11 cellular contexts compared by ENCODE assay signal in the genomic region with DNA sequence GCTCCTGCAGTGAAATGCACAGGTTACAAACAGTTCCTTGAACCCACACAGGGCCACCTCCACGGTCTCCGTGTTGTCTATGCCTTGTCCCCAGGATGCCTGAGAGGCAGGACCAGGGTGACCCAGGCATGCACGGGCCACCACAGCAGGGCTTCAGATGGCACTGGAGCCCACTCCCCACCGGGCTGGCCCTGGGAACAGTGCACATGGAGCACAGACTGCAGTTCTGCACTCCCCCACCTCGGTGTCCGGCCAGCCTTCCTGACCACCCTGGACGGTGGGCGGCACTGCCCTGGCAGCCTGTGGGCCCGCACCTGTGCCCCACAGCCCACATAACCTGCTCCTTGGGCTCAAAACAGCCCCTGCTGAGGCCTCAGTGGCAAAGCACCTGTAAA. TPM values are rescaled to one million over a fixed set of nuclear protein-coding genes. Genes with fewer than 3 reads are reported as not detected.
DNase-seq lines count a peak whose midpoint lies in the region; FAIRE-seq and TF ChIP-seq lines count a peak whose summit lies in the region.
"Had no signal": no experiment of that assay in that cellular context is flagged by ENCODE, and none has a peak within 500 bp of the region (broad histone marks: within the 10 kb centered on the region; RNA-seq: fewer than 3 reads in every experiment).

No MANE protein-coding gene starts in this region.

- H3K4me1 ChIP-seq in OCI-LY1 (ENCODE audit: insufficient read depth, low read length, severe bottlenecking) (peaks cover 99% of the 10 kb centered on the region), small intestine (ENCODE audit: control insufficient read depth in 2 of 2, insufficient read depth in 1 of 2, low read depth in 1 of 2, low read length in 1 of 2) (peaks cover 9 to 16% of the 10 kb centered on the region in 2 donors)
- peaks cover 67% of the 10 kb centered on the region for H3K4me1 ChIP-seq in effector memory CD4-positive, alpha-beta T cell (ENCODE audit: control insufficient read depth, insufficient read depth, low read length, poor library complexity, severe bottlenecking)

- TF ChIP-seq CTCF in OCI-LY1 (IDR thresholded peaks at IDR 0.05; ENCODE audit: low read length) (no peak), GM10266 (IDR thresholded peaks at IDR 0.05; ENCODE audit: control insufficient read depth, insufficient read depth, low read depth, missing control alignments) (no peak)

- peak overlapping the region; percentile 72 for H3K4me2 ChIP-seq in OCI-LY1 (ENCODE audit: low read length)

- H3K27me3 Mint-ChIP-seq in T-helper 1 cell treated with Interleukin-12 subunit alpha and Interleukin-12 subunit beta and Interleukin-4 antibody, amounts not matched to agents 30 μg/mL and 1 μg/mL, for 36 hours (ENCODE audit: low read depth), result no peaks in the 10 kb centered on the region

- H3K27me3 ChIP-seq in OCI-LY1 (ENCODE audit: insufficient read depth, low read length) (no peaks in the 10 kb centered on the region), small intestine (ENCODE audit: control insufficient read depth in 2 of 2, insufficient read depth in 2 of 2, low read length in 2 of 2) (no peaks in the 10 kb centered on the region)
- H3K27me3 ChIP-seq in effector memory CD4-positive, alpha-beta T cell (replicated peaks; ENCODE audit: control insufficient read depth, insufficient read depth, low read length, poor library complexity, severe bottlenecking), result no peaks in the 10 kb centered on the region
- H3K27me3 ChIP-seq: adrenal gland had no signal

- peaks cover 2% of the 10 kb centered on the region for H3K36me3 Mint-ChIP-seq in T-helper 1 cell treated with Interleukin-12 subunit alpha and Interleukin-12 subunit beta and Interleukin-4 antibody, amounts not matched to agents 30 μg/mL and 1 μg/mL, for 36 hours (ENCODE audit: low read depth)

- no peaks in the 10 kb centered on the region for H3K9me3 Mint-ChIP-seq in T-helper 1 cell treated with Interleukin-12 subunit alpha and Interleukin-12 subunit beta and Interleukin-4 antibody, amounts not matched to agents 30 μg/mL and 1 μg/mL, for 36 hours

- no peaks in the 10 kb centered on the region for H4K20me1 ChIP-seq in OCI-LY1 (ENCODE audit: insufficient read depth, low read length)

- H3K27ac ChIP-seq in OCI-LY1 (ENCODE audit: low read depth, low read length, poor library complexity, severe bottlenecking) (peak overlapping the region; percentile 100), small intestine (ENCODE audit: low read depth in 1 of 2, low read length in 1 of 2) (peak overlapping the region; percentile 8 to 89)
- H3K27ac ChIP-seq in effector memory CD4-positive, alpha-beta T cell (ENCODE audit: insufficient read depth, low read length, poor library complexity, severe bottlenecking), result peak overlapping the region; percentile 80

- peaks cover 82% of the 10 kb centered on the region for H3K4me1 Mint-ChIP-seq in T-helper 1 cell treated with Interleukin-12 subunit alpha and Interleukin-12 subunit beta and Interleukin-4 antibody, amounts not matched to agents 30 μg/mL and 1 μg/mL, for 36 hours (ENCODE audit: low read depth)

- H3K27ac Mint-ChIP-seq in T-helper 1 cell treated with Interleukin-12 subunit alpha and Interleukin-12 subunit beta and Interleukin-4 antibody, amounts not matched to agents 30 μg/mL and 1 μg/mL, for 36 hours, result peak overlapping the region; percentile 91

- no peaks in the 10 kb centered on the region for H3K9me2 ChIP-seq in OCI-LY1 (ENCODE audit: low read depth, low read length)

- H3K9ac ChIP-seq in OCI-LY1 (ENCODE audit: low read length), result peak overlapping the region; percentile 92

- FAIRE-seq in small intestine (lab: Jason Lieb, UNC), result no peak

- DNase-seq in T-helper 1 cell, result no peak
- DNase-seq in effector memory CD4-positive, alpha-beta T cell, result no peak
- DNase-seq in small intestine, result no peak
- no peak for DNase-seq in GDM1 (lab: John Stamatoyannopoulos, UW)
- DNase-seq in GM10266 (ENCODE audit: extremely low spot score), result no peak
- no peak for DNase-seq in iPS-NIHi11 (ENCODE audit: low spot score)
- DNase-seq: 8988T, adrenal gland, NCI-H1436 treated with DMSO at 0.1 percent for 48 hours had no signal

- H3K36me3 ChIP-seq in OCI-LY1 (ENCODE audit: insufficient read depth, low read length) (no peaks in the 10 kb centered on the region), small intestine (ENCODE audit: control insufficient read depth in 2 of 2, insufficient read depth in 2 of 2, low read length in 2 of 2) (no peaks in the 10 kb centered on the region)
- no peaks in the 10 kb centered on the region for H3K36me3 ChIP-seq in effector memory CD4-positive, alpha-beta T cell (ENCODE audit: control insufficient read depth, insufficient read depth, low read length)
- H3K36me3 ChIP-seq: adrenal gland had no signal

- H3F3A ChIP-seq in OCI-LY1 (ENCODE audit: insufficient read depth, low read length), result no peaks in the 10 kb centered on the region; the same call in 1 of the 2 replicates

- H2AFZ ChIP-seq in OCI-LY1 (ENCODE audit: low read length), result no peak overlapping the region

- WGBS in small intestine, 3 donors, result 63 to 91% (median 83%) methylated on average over 9 of the region's 9 CpGs

- H3K4me3 Mint-ChIP-seq in T-helper 1 cell treated with Interleukin-12 subunit alpha and Interleukin-12 subunit beta and Interleukin-4 antibody, amounts not matched to agents 30 μg/mL and 1 μg/mL, for 36 hours, result peak overlapping the region; percentile 79

- H3K9me3 ChIP-seq in OCI-LY1 (ENCODE audit: low read length) (no peaks in the 10 kb centered on the region), small intestine (ENCODE audit: control insufficient read depth, low read depth) (no peaks in the 10 kb centered on the region)
- H3K9me3 ChIP-seq in effector memory CD4-positive, alpha-beta T cell (ENCODE audit: control insufficient read depth, low read length), result no peaks in the 10 kb centered on the region
- H3K9me3 ChIP-seq: adrenal gland had no signal

- peaks cover 26% of the 10 kb centered on the region for H3K79me2 ChIP-seq in OCI-LY1 (ENCODE audit: insufficient read depth, low read length)

- H3K4me3 ChIP-seq in OCI-LY1 (ENCODE audit: low read depth, low read length, poor library complexity, severe bottlenecking), result peak overlapping the region; percentile 72
- peak overlapping the region; percentile 18 for H3K4me3 ChIP-seq in effector memory CD4-positive, alpha-beta T cell (ENCODE audit: insufficient read depth, low read depth, low read length, poor library complexity, severe bottlenecking)
- no peak overlapping the region for H3K4me3 ChIP-seq in small intestine (ENCODE audit: low read depth in 1 of 2, low read length in 2 of 2)
- H3K4me3 ChIP-seq: adrenal gland had no signal

RNA-seq across cellular contexts. Expression of gene SLC35E1, which starts 14.3 kb away (rescaled TPM):
- polyA plus RNA-seq in small intestine, result 10 to 100 TPM; 14.5 to 19.6 (median 17.8) TPM

RNA-seq across cellular contexts. Expression of gene MED26, which starts 41.5 kb away (rescaled TPM):
- 1 to 10 TPM; 4.6 to 5.5 (median 5.4) TPM for polyA plus RNA-seq in small intestine

RNA-seq across cellular contexts. Expression of gene CHERP, which starts 44.2 kb away (rescaled TPM):
- 10 to 100 TPM in 1 of 3 donors, 1 to 10 TPM in 2; 9.8 to 25.4 (median 10.0) TPM for polyA plus RNA-seq in small intestine

Comparison
In these comparisons a context has a peak if more than half of its experiments do, and no peak if none do; other contexts are left out.
1. H3K27ac ChIP-seq: peak in every context shown above with its lines; median percentile 100 in OCI-LY1; 80 in effector memory CD4-positive, alpha-beta T cell; 48 in small intestine.
2. H3K4me3 ChIP-seq: peak in OCI-LY1 (single experiment) and effector memory CD4-positive, alpha-beta T cell (single experiment); none in small intestine (0 of 2).